2 cellular contexts compared by ENCODE assay signal in the genomic region with DNA sequence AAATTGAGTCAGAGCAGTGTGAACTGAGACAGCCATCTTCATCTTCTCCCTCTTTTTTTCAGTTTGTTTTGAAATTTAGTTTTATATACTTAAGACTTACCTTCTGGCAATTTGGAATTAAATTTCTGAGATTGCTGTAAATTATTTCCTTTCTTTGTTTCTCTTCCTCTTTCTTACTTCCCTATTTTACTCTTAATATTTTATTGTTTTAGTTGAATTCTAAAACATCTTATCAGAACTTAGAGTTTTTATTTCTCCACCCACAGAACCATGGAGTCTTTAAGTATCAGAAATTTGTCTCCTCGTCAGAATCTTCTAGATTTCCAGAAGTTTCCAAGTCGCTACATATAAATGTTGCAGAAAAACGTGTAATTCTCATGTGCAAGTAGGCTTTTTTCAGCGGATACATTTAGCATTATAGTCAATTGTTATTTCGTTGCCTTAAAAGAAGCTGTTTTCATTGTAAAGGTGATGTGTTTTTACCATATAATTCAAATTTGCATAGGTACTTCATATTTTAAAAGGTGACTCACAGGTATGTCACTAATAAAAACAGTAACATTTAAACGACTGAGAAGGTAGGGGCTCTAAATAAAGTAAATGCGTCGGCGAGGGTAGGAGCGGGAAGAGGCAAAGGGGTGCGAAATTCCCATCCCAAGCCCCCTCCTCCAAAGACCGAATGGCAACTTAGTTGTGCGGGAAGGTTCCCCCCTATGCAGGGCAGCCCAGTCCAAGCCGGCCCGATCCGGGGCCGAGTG.
TF ChIP-seq lines count a peak whose summit lies in the region.

No MANE protein-coding gene starts in this region.

TF ChIP-seq in IMR-90, 13 proteins besides CTCF, POLR2A, EP300 and RAD21:
- TF ChIP-seq RCOR1 (IDR thresholded peaks at IDR 0.05; ENCODE audit: insufficient replicate concordance, low read length) (no peak), NFE2L2 (IDR thresholded peaks at IDR 0.05; ENCODE audit: low read depth, low read length) (no peak)

TF ChIP-seq in K562, 482 proteins besides CTCF, POLR2A, EP300 and RAD21:
- TF ChIP-seq KLF16 (IDR thresholded peaks at IDR 0.05) (peak; percentile 90), CBX8 (IDR thresholded peaks at IDR 0.05; ENCODE audit: borderline replicate concordance, extremely low read depth, low read depth, low read length, poor library complexity, severe bottlenecking) (peak; percentile 79), NONO (IDR thresholded peaks at IDR 0.05; ENCODE audit: low read depth in 2 of 2, low read length in 1 of 2) (no peak), ZNF561 (CRISPR knock-in tag; conservative IDR thresholded peaks at IDR 0.05) (no peak), SMAD1 (IDR thresholded peaks at IDR 0.05; ENCODE audit: low read depth, low read length, partially characterized antibody) (no peak), MGA (IDR thresholded peaks at IDR 0.05) (peak; percentile 25; the same call in 1 of the 2 replicates), RNF2 (IDR thresholded peaks at IDR 0.05) (no peak), ZBTB40 (IDR thresholded peaks at IDR 0.05) (0 out of 2 replicates have a peak, but pooled peaks have one; percentile 45), ZBTB40 (CRISPR knock-in tag; IDR thresholded peaks at IDR 0.05) (no peak), NCOA1 (IDR thresholded peaks at IDR 0.05; ENCODE audit: low read depth) (no peak), ATF6 (CRISPR knock-in tag; IDR thresholded peaks at IDR 0.05) (0 out of 2 replicates have a peak, but pooled peaks have one; percentile 5), ZKSCAN1 (IDR thresholded peaks at IDR 0.05; ENCODE audit: low read depth, low read length) (no peak), RBM17 (IDR thresholded peaks at IDR 0.05; ENCODE audit: borderline replicate concordance, low read depth, low read length) (no peak), L3MBTL2 (IDR thresholded peaks at IDR 0.05) (0 out of 2 replicates have a peak, but pooled peaks have one; percentile 6)
- TF ChIP-seq, protein P1, sequence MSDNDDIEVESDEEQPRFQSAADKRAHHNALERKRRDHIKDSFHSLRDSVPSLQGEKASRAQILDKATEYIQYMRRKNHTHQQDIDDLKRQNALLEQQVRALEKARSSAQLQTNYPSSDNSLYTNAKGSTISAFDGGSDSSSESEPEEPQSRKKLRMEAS (CRISPR knock-in tag; IDR thresholded peaks at IDR 0.05), result 0 out of 2 replicates have a peak, but pooled peaks have one; percentile 21
- TF ChIP-seq, protein P2, sequence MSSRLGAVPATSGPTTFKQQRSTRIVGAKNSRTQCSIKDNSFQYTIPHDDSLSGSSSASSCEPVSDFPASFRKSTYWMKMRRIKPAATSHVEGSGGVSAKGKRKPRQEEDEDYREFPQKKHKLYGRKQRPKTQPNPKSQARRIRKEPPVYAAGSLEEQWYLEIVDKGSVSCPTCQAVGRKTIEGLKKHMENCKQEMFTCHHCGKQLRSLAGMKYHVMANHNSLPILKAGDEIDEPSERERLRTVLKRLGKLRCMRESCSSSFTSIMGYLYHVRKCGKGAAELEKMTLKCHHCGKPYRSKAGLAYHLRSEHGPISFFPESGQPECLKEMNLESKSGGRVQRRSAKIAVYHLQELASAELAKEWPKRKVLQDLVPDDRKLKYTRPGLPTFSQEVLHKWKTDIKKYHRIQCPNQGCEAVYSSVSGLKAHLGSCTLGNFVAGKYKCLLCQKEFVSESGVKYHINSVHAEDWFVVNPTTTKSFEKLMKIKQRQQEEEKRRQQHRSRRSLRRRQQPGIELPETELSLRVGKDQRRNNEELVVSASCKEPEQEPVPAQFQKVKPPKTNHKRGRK (tag; IDR thresholded peaks at IDR 0.05), result peak; percentile 25; the same call in 1 of the 2 replicates
- TF ChIP-seq, protein P3, sequence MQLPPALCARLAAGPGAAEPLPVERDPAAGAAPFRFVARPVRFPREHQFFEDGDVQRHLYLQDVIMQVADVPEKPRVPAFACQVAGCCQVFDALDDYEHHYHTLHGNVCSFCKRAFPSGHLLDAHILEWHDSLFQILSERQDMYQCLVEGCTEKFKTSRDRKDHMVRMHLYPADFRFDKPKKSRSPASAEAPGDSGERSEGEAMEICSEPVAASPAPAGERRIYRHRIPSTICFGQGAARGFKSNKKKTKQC (CRISPR knock-in tag; IDR thresholded peaks at IDR 0.05), result 0 out of 2 replicates have a peak, but pooled peaks have one; percentile 35
TF ChIP-seq in K562: peak in this region for 9.
